Comparison of ENCODE assay signal across 23 cellular contexts in the genomic region with DNA sequence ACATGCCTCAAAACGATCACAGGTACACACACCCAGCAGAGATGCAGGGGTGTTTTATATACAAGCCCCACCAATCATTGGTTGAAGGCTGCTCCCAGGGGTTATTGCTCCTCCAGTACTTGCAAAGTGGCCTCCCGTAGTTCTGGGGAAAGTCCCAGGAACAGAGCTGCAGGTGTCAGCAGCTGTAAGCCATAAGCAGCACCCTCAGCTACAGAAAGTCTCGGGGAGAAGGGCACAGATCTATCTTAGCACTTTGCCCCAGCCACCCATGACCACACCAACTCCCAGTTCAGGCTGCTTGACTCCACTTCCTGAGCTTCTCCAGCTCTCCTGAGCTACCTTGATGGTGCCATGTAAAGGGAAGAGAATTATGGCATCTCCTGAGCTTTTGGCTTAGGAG.
DNase-seq lines count a peak whose midpoint lies in the region; ATAC-seq and TF ChIP-seq lines count a peak whose summit lies in the region.
"Had no signal": no experiment of that assay in that cellular context is flagged by ENCODE, and none has a peak within 500 bp of the region (broad histone marks: within the 10 kb centered on the region; RNA-seq: fewer than 3 reads in every experiment).

No MANE protein-coding gene starts in this region.

- intact Hi-C loops in left cardiac atrium (cut with DNase I): no loop called here

- H3K27me3 Mint-ChIP-seq in activated T-cell treated with anti-CD3 and anti-CD28 coated beads, Interleukin-2, amount 50 U/mL, for 24 hours: peaks cover 33% of the 10 kb centered on the region

- no peaks in the 10 kb centered on the region for H3K36me3 Mint-ChIP-seq in activated T-cell treated with anti-CD3 and anti-CD28 coated beads, Interleukin-2, amount 50 U/mL, for 24 hours (ENCODE audit: low read depth)
- H3K36me3 Mint-ChIP-seq: activated naive CD8-positive, alpha-beta T cell; stimulated activated memory B cell treated with anti-CD40 and anti-IgM and Interleukin-4, amounts not matched to agents 10 μg/mL and 1 μg/mL and 100 μg/mL, for 72 hours; T-cell had no signal

- DNase-seq in GM12865 (ENCODE audit: low read depth) (peak; percentile 81), left cardiac atrium (no peak), cerebellar nuclear complex (lab: John Stamatoyannopoulos, UW) (no peak), OCI-M1 (lab: John Stamatoyannopoulos, UW) (no peak)
- DNase-seq in activated T-cell treated with anti-CD3 and anti-CD28 coated beads, Interleukin-2, amount 50 U/mL, for 24 hours: no peak
- DNase-seq: C1 segment of cervical spinal cord; erythroblast; foreskin keratinocyte; GM23248; MG63; NCI-H1417 treated with DMSO at 0.1 percent for 48 hours; NCI-H2107; NCI-H526 treated with DMSO at 0.1 percent for 48 hours; SIG-M5; stimulated activated CD4-positive, alpha-beta T cell treated with anti-CD3 and anti-CD28 coated beads, Interleukin-1b, Interleukin-23, amount 100 ng/mL, for 48 hours; T-cell had no signal

- TF ChIP-seq CTCF in GM12865 (IDR thresholded peaks at IDR 0.05; ENCODE audit: insufficient read depth, low read depth, low read length, missing control alignments): no peak

- H3K4me3 Mint-ChIP-seq in activated T-cell treated with anti-CD3 and anti-CD28 coated beads, Interleukin-2, amount 50 U/mL, for 24 hours: no peak overlapping the region
- H3K4me3 Mint-ChIP-seq: activated naive CD8-positive, alpha-beta T cell; stimulated activated memory B cell treated with anti-CD40 and anti-IgM and Interleukin-4, amounts not matched to agents 10 μg/mL and 1 μg/mL and 100 μg/mL, for 72 hours; T-cell had no signal

- H3K27ac Mint-ChIP-seq in activated T-cell treated with anti-CD3 and anti-CD28 coated beads, Interleukin-2, amount 50 U/mL, for 24 hours: no peak overlapping the region
- H3K27ac Mint-ChIP-seq: activated naive CD8-positive, alpha-beta T cell; stimulated activated memory B cell treated with anti-CD40 and anti-IgM and Interleukin-4, amounts not matched to agents 10 μg/mL and 1 μg/mL and 100 μg/mL, for 72 hours; T-cell had no signal

- ATAC-seq in GM19043 (IDR thresholded peaks at IDR 0.05; ENCODE audit: low read depth, unreplicated experiment): peak; percentile 48
- peak; percentile 57 for ATAC-seq in GM21528 (IDR thresholded peaks at IDR 0.05; ENCODE audit: low FRiP score, unreplicated experiment)
- ATAC-seq in HG02973 (IDR thresholded peaks at IDR 0.05; ENCODE audit: unreplicated experiment): peak; percentile 50
- no peak for ATAC-seq in left cardiac atrium
- ATAC-seq: foreskin keratinocyte; stimulated activated memory B cell treated with anti-CD40 and anti-IgM and Interleukin-4, amounts not matched to agents 10 μg/mL and 1 μg/mL and 100 μg/mL, for 72 hours; T-cell had no signal

- no peaks in the 10 kb centered on the region for H3K4me1 Mint-ChIP-seq in activated T-cell treated with anti-CD3 and anti-CD28 coated beads, Interleukin-2, amount 50 U/mL, for 24 hours (ENCODE audit: low read depth)
- H3K4me1 Mint-ChIP-seq: T-cell had no signal

- H3K4me3 ChIP-seq in GM12865 (ENCODE audit: low read depth, low read length): 0 out of 2 replicates have a peak overlapping the region, but pooled peaks have one; percentile 5
- H3K4me3 ChIP-seq: GM23248, hepatocyte, lung, MG63 had no signal

- no peaks in the 10 kb centered on the region for H3K9me3 Mint-ChIP-seq in activated T-cell treated with anti-CD3 and anti-CD28 coated beads, Interleukin-2, amount 50 U/mL, for 24 hours
- H3K9me3 Mint-ChIP-seq: stimulated activated memory B cell treated with anti-CD40 and anti-IgM and Interleukin-4, amounts not matched to agents 10 μg/mL and 1 μg/mL and 100 μg/mL, for 72 hours; T-cell had no signal

Comparison
In these comparisons a context has a peak if more than half of its experiments do, and no peak if none do; other contexts are left out.
1. ATAC-seq: peak in GM19043 (single experiment), GM21528 (single experiment) and HG02973 (single experiment); none in left cardiac atrium (0 of 2).